ENCODE assay signal across 1 cellular context in genomic region chr17:80498242-80498919, GRCh38.
A peak's percentile ranks its signal among the peaks of the same experiment; 100 is the strongest.
TF ChIP-seq lines count a peak whose summit lies in the region.

No MANE protein-coding gene starts in this region.

TF ChIP-seq in HepG2, 621 proteins besides CTCF, POLR2A, EP300 and RAD21 (continued from another document and continues in another):
- TF ChIP-seq, protein P1, sequence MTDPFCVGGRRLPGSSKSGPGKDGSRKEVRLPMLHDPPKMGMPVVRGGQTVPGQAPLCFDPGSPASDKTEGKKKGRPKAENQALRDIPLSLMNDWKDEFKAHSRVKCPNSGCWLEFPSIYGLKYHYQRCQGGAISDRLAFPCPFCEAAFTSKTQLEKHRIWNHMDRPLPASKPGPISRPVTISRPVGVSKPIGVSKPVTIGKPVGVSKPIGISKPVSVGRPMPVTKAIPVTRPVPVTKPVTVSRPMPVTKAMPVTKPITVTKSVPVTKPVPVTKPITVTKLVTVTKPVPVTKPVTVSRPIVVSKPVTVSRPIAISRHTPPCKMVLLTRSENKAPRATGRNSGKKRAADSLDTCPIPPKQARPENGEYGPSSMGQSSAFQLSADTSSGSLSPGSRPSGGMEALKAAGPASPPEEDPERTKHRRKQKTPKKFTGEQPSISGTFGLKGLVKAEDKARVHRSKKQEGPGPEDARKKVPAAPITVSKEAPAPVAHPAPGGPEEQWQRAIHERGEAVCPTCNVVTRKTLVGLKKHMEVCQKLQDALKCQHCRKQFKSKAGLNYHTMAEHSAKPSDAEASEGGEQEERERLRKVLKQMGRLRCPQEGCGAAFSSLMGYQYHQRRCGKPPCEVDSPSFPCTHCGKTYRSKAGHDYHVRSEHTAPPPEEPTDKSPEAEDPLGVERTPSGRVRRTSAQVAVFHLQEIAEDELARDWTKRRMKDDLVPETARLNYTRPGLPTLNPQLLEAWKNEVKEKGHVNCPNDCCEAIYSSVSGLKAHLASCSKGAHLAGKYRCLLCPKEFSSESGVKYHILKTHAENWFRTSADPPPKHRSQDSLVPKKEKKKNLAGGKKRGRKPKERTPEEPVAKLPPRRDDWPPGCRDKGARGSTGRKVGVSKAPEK (CRISPR knock-in tag; IDR thresholded peaks at IDR 0.05; ENCODE audit: borderline replicate concordance) = peak; percentile 81; the same call in 1 of the 2 replicates
- TF ChIP-seq ZNF296 (CRISPR knock-in tag; conservative IDR thresholded peaks at IDR 0.05) = 0 out of 2 replicates have a peak, but pooled peaks have one; percentile 37
- no peak for TF ChIP-seq ZNF788 (CRISPR knock-in tag; IDR thresholded peaks at IDR 0.05; ENCODE audit: borderline replicate concordance)
- TF ChIP-seq ZMYM3 (CRISPR knock-in tag; IDR thresholded peaks at IDR 0.05) = peak; percentile 21; the same call in 1 of the 2 replicates
- TF ChIP-seq XRCC5 (optimal IDR thresholded peaks at IDR 0.05; ENCODE audit: low read length) = peak; percentile 33
- TF ChIP-seq ZKSCAN1 (IDR thresholded peaks at IDR 0.05; ENCODE audit: low read length) = no peak
- TF ChIP-seq ZNF687 (CRISPR knock-in tag; IDR thresholded peaks at IDR 0.05) = peak; percentile 82
- TF ChIP-seq POGK (CRISPR knock-in tag; conservative IDR thresholded peaks at IDR 0.05) = no peak
- no peak for TF ChIP-seq KDM1A (CRISPR knock-in tag; IDR thresholded peaks at IDR 0.05)
- no peak for TF ChIP-seq KLF15 (CRISPR knock-in tag; IDR thresholded peaks at IDR 0.05; ENCODE audit: borderline replicate concordance)
- TF ChIP-seq, protein P2, sequence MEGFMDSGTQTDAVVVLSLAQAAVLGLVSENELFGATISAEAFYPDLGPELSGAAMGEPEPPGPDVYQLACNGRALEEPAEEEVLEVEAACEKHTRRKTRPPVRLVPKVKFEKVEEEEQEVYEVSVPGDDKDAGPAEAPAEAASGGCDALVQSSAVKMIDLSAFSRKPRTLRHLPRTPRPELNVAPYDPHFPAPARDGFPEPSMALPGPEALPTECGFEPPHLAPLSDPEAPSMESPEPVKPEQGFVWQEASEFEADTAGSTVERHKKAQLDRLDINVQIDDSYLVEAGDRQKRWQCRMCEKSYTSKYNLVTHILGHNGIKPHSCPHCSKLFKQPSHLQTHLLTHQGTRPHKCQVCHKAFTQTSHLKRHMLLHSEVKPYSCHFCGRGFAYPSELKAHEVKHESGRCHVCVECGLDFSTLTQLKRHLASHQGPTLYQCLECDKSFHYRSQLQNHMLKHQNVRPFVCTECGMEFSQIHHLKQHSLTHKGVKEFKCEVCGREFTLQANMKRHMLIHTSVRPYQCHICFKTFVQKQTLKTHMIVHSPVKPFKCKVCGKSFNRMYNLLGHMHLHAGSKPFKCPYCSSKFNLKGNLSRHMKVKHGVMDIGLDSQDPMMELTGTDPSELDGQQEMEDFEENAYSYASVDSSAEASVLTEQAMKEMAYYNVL (CRISPR knock-in tag; IDR thresholded peaks at IDR 0.05; ENCODE audit: borderline replicate concordance) = no peak
- TF ChIP-seq, protein P3, sequence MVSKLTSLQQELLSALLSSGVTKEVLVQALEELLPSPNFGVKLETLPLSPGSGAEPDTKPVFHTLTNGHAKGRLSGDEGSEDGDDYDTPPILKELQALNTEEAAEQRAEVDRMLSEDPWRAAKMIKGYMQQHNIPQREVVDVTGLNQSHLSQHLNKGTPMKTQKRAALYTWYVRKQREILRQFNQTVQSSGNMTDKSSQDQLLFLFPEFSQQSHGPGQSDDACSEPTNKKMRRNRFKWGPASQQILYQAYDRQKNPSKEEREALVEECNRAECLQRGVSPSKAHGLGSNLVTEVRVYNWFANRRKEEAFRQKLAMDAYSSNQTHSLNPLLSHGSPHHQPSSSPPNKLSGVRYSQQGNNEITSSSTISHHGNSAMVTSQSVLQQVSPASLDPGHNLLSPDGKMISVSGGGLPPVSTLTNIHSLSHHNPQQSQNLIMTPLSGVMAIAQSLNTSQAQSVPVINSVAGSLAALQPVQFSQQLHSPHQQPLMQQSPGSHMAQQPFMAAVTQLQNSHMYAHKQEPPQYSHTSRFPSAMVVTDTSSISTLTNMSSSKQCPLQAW (CRISPR knock-in tag; IDR thresholded peaks at IDR 0.05) = 0 out of 2 replicates have a peak, but pooled peaks have one; percentile 29
- 0 out of 2 replicates have a peak, but pooled peaks have one; percentile 47 for TF ChIP-seq ZNF879 (CRISPR knock-in tag; IDR thresholded peaks at IDR 0.05)
- no peak for TF ChIP-seq ZNF816 (CRISPR knock-in tag; IDR thresholded peaks at IDR 0.05; ENCODE audit: borderline replicate concordance)
- peak; percentile 67 for TF ChIP-seq RBFOX2 (IDR thresholded peaks at IDR 0.05; ENCODE audit: low read depth, low read length)
- TF ChIP-seq HOXA9 (CRISPR knock-in tag; IDR thresholded peaks at IDR 0.05; ENCODE audit: borderline replicate concordance) = 0 out of 2 replicates have a peak, but pooled peaks have one; percentile 39
- peak; percentile 47; the same call in 1 of the 2 replicates for TF ChIP-seq PHF8 (CRISPR knock-in tag; IDR thresholded peaks at IDR 0.05)
- TF ChIP-seq POLR2G (IDR thresholded peaks at IDR 0.05; ENCODE audit: low read depth, low read length) = peak; percentile 69
- peak; percentile 63 for TF ChIP-seq ZNF501 (CRISPR knock-in tag; IDR thresholded peaks at IDR 0.05)
- peak; percentile 54; the same call in 1 of the 2 replicates for TF ChIP-seq GATAD2A (CRISPR knock-in tag; IDR thresholded peaks at IDR 0.05)
- 0 out of 2 replicates have a peak, but pooled peaks have one; percentile 25 for TF ChIP-seq ZNF572 (CRISPR knock-in tag; IDR thresholded peaks at IDR 0.05)
- 0 out of 2 replicates have a peak, but pooled peaks have one; percentile 45 for TF ChIP-seq ZNF749 (CRISPR knock-in tag; IDR thresholded peaks at IDR 0.05; ENCODE audit: borderline replicate concordance)
- TF ChIP-seq ZNF607 (CRISPR knock-in tag; IDR thresholded peaks at IDR 0.05; ENCODE audit: borderline replicate concordance) = 0 out of 2 replicates have a peak, but pooled peaks have one; percentile 54
- TF ChIP-seq ASH2L (IDR thresholded peaks at IDR 0.05; ENCODE audit: insufficient read length, low read depth, low read length) = peak; percentile 47
- peak; percentile 76 for TF ChIP-seq GABPB1 (CRISPR knock-in tag; IDR thresholded peaks at IDR 0.05)
- TF ChIP-seq SALL1 (CRISPR knock-in tag; IDR thresholded peaks at IDR 0.05) = peak; percentile 49
- TF ChIP-seq NONO (IDR thresholded peaks at IDR 0.05) = no peak
- 0 out of 2 replicates have a peak, but pooled peaks have one; percentile 25 for TF ChIP-seq NONO (CRISPR knock-in tag; conservative IDR thresholded peaks at IDR 0.05)
- peak; percentile 11; the same call in 1 of the 2 replicates for TF ChIP-seq CEBPB (IDR thresholded peaks at IDR 0.05; ENCODE audit: borderline replicate concordance, low read depth, low read length)
- peak; percentile 21; the same call in 1 of the 2 replicates for TF ChIP-seq TAF1 (CRISPR knock-in tag; IDR thresholded peaks at IDR 0.05)
- TF ChIP-seq ZNF235 (CRISPR knock-in tag; IDR thresholded peaks at IDR 0.05; ENCODE audit: borderline replicate concordance) = no peak
- TF ChIP-seq LBX2 (CRISPR knock-in tag; IDR thresholded peaks at IDR 0.05; ENCODE audit: borderline replicate concordance) = 0 out of 2 replicates have a peak, but pooled peaks have one; percentile 14
- no peak for TF ChIP-seq ARID3A (IDR thresholded peaks at IDR 0.05; ENCODE audit: low read depth, low read length)
- peak; percentile 13 for TF ChIP-seq AGO1 (IDR thresholded peaks at IDR 0.05; ENCODE audit: low read depth, low read length, poor library complexity, severe bottlenecking)
- TF ChIP-seq ZNF768 (CRISPR knock-in tag; IDR thresholded peaks at IDR 0.05) = peak; percentile 25; the same call in 1 of the 2 replicates
- TF ChIP-seq ELF1 (CRISPR knock-in tag; IDR thresholded peaks at IDR 0.05) = peak; percentile 68
- 0 out of 2 replicates have a peak, but pooled peaks have one; percentile 17 for TF ChIP-seq GATAD1 (CRISPR knock-in tag; IDR thresholded peaks at IDR 0.05)
- TF ChIP-seq, protein P4, sequence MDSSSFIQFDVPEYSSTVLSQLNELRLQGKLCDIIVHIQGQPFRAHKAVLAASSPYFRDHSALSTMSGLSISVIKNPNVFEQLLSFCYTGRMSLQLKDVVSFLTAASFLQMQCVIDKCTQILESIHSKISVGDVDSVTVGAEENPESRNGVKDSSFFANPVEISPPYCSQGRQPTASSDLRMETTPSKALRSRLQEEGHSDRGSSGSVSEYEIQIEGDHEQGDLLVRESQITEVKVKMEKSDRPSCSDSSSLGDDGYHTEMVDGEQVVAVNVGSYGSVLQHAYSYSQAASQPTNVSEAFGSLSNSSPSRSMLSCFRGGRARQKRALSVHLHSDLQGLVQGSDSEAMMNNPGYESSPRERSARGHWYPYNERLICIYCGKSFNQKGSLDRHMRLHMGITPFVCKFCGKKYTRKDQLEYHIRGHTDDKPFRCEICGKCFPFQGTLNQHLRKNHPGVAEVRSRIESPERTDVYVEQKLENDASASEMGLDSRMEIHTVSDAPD (CRISPR knock-in tag; IDR thresholded peaks at IDR 0.05) = 0 out of 2 replicates have a peak, but pooled peaks have one; percentile 6
- TF ChIP-seq MLX (CRISPR knock-in tag; IDR thresholded peaks at IDR 0.05) = 0 out of 2 replicates have a peak, but pooled peaks have one; percentile 4
- peak; percentile 55; the same call in 1 of the 2 replicates for TF ChIP-seq ZFX (CRISPR knock-in tag; IDR thresholded peaks at IDR 0.05; ENCODE audit: low read depth)
- TF ChIP-seq MEF2D (CRISPR knock-in tag; IDR thresholded peaks at IDR 0.05) = peak; percentile 65
